In the genomic region with DNA sequence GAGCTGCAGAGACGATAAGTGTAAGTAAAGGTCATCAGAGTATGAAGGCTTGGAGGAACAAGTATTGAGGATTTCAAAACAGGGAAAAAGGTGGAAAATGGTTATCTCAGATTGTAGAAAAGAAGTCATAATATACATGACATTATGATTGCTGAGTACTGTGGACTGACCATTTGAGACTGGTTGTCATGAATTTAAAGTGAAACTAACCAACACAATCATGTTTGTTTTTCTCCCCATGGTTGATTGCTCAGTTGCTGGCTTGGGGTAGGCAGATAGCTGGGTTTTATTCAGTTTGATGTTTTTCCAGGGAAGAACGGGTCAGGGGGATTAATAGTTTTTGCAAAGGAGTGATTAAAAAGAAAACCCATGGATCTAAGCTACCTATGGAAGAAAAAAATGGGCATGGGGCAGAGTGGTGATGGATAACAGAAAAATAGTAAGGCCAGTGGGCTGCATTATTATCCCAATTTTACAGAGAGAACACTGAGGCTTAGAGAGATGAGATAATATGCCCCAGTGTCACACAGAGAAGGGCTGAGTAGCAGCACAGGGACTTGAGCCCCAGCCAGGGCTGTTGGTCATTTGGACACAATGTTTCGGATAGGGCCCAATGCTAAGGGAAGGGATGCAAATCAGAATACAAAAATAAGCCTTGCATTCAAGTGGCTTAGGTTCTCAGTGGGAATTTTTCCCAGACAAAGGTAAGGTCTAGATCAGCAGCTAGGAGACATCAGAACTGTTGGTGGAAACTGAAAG, we compare ENCODE assay signal across 26 cellular contexts.
"Had no signal": no experiment of that assay in that cellular context is flagged by ENCODE, and none has a peak within 500 bp of the region (broad histone marks: within the 10 kb centered on the region; RNA-seq: fewer than 3 reads in every experiment).

No MANE protein-coding gene starts in this region.

- H3K27me3 Mint-ChIP-seq: naive thymus-derived CD8-positive, alpha-beta T cell; natural killer cell treated with Interleukin-12 subunit alpha and Interleukin-12 subunit beta and Interleukin-15 and Interleukin-18, amount 100 ng/mL, for 72 hours; stimulated activated naive B cell treated with anti-CD40 and anti-IgM and Interleukin-4, amounts not matched to agents 10 μg/mL and 1 μg/mL and 100 μg/mL, for 72 hours; stimulated activated naive CD8-positive, alpha-beta T cell treated with anti-CD3 and anti-CD28 coated beads, Interleukin-15, Interleukin-2, amounts not matched to agents 100 ng/mL and 50 ng/mL, for 24 hours; type B pancreatic cell had no signal

- H3K27me3 ChIP-seq: neutrophil, pancreas, right lobe of liver, sigmoid colon, stomach, tibial artery, transverse colon, upper lobe of right lung, uterus had no signal

- H3K36me3 Mint-ChIP-seq: naive thymus-derived CD8-positive, alpha-beta T cell; natural killer cell treated with Interleukin-12 subunit alpha and Interleukin-12 subunit beta and Interleukin-15 and Interleukin-18, amount 100 ng/mL, for 72 hours; stimulated activated effector memory CD8-positive, alpha-beta T cell treated with anti-CD3 and anti-CD28 coated beads, Interleukin-12 subunit alpha, Interleukin-12 subunit beta, amount 100 ng/mL, for 72 hours; stimulated activated naive B cell treated with anti-CD40 and anti-IgM and Interleukin-4, amounts not matched to agents 10 μg/mL and 1 μg/mL and 100 μg/mL, for 72 hours; type B pancreatic cell had no signal

- H3K27ac ChIP-seq: neutrophil, pancreas, psoas muscle, right lobe of liver, sigmoid colon, stomach, tibial artery, transverse colon, upper lobe of right lung, uterus had no signal

- H3K9me3 ChIP-seq: neutrophil, pancreas, psoas muscle, right lobe of liver, sigmoid colon, stomach, tibial artery, transverse colon, upper lobe of right lung, uterus had no signal

- H3K4me1 ChIP-seq: pancreas, psoas muscle, right lobe of liver, sigmoid colon, stomach, tibial artery, transverse colon, upper lobe of right lung, uterus had no signal

- H3K9me3 Mint-ChIP-seq: nephron progenitor cell; neural crest cell; stimulated activated naive B cell treated with anti-CD40 and anti-IgM and Interleukin-4, amounts not matched to agents 10 μg/mL and 1 μg/mL and 100 μg/mL, for 72 hours; stimulated activated naive CD8-positive, alpha-beta T cell treated with anti-CD3 and anti-CD28 coated beads, Interleukin-15, Interleukin-2, amounts not matched to agents 100 ng/mL and 50 ng/mL, for 24 hours; type B pancreatic cell had no signal

- H3K4me1 Mint-ChIP-seq: naive thymus-derived CD8-positive, alpha-beta T cell; nephron progenitor cell; neural crest cell; stimulated activated effector memory CD8-positive, alpha-beta T cell treated with anti-CD3 and anti-CD28 coated beads, Interleukin-12 subunit alpha, Interleukin-12 subunit beta, amount 100 ng/mL, for 72 hours; stimulated activated naive B cell treated with anti-CD40 and anti-IgM and Interleukin-4, amounts not matched to agents 10 μg/mL and 1 μg/mL and 100 μg/mL, for 72 hours had no signal

- H3K27ac Mint-ChIP-seq: naive thymus-derived CD8-positive, alpha-beta T cell; natural killer cell treated with Interleukin-12 subunit alpha and Interleukin-12 subunit beta and Interleukin-15 and Interleukin-18, amount 100 ng/mL, for 72 hours; nephron progenitor cell; stimulated activated effector memory CD8-positive, alpha-beta T cell treated with anti-CD3 and anti-CD28 coated beads, Interleukin-12 subunit alpha, Interleukin-12 subunit beta, amount 100 ng/mL, for 72 hours; stimulated activated naive B cell treated with anti-CD40 and anti-IgM and Interleukin-4, amounts not matched to agents 10 μg/mL and 1 μg/mL and 100 μg/mL, for 72 hours; stimulated activated naive CD8-positive, alpha-beta T cell treated with anti-CD3 and anti-CD28 coated beads, Interleukin-15, Interleukin-2, amounts not matched to agents 100 ng/mL and 50 ng/mL, for 24 hours; type B pancreatic cell had no signal

- H3K4me3 ChIP-seq: pancreas, psoas muscle, right lobe of liver, sigmoid colon, stomach, tibial artery, transverse colon, upper lobe of right lung, uterus had no signal

- H3K36me3 ChIP-seq: neutrophil, pancreas, right lobe of liver, sigmoid colon, stomach, tibial artery, transverse colon, upper lobe of right lung, uterus had no signal

- H3K4me3 Mint-ChIP-seq: naive thymus-derived CD8-positive, alpha-beta T cell; natural killer cell treated with Interleukin-12 subunit alpha and Interleukin-12 subunit beta and Interleukin-15 and Interleukin-18, amount 100 ng/mL, for 72 hours; nephron progenitor cell; neural crest cell; stimulated activated effector memory CD8-positive, alpha-beta T cell treated with anti-CD3 and anti-CD28 coated beads, Interleukin-12 subunit alpha, Interleukin-12 subunit beta, amount 100 ng/mL, for 72 hours; stimulated activated naive B cell treated with anti-CD40 and anti-IgM and Interleukin-4, amounts not matched to agents 10 μg/mL and 1 μg/mL and 100 μg/mL, for 72 hours; stimulated activated naive CD8-positive, alpha-beta T cell treated with anti-CD3 and anti-CD28 coated beads, Interleukin-15, Interleukin-2, amounts not matched to agents 100 ng/mL and 50 ng/mL, for 24 hours; type B pancreatic cell had no signal

- DNase-seq: naive thymus-derived CD8-positive, alpha-beta T cell; nephron progenitor cell; nucleus accumbens; pancreas; psoas muscle; right cardiac atrium; right lobe of liver; sigmoid colon; small intestine; stimulated activated CD4-positive, alpha-beta T cell treated with anti-CD3 and anti-CD28 coated beads, Interleukin-15, amount 100 ng/mL, for 24 hours; stimulated activated CD4-positive, alpha-beta T cell treated with anti-CD3 and anti-CD28 coated beads, Interleukin-2, amount 100 ng/mL, for 24 hours; stimulated activated CD4-positive, alpha-beta T cell treated with anti-CD3 and anti-CD28 coated beads, Interleukin-2, amount 100 ng/mL, for 48 hours; stimulated activated CD4-positive, alpha-beta T cell treated with anti-CD3 and anti-CD28 coated beads, Interleukin-4, amount 100 ng/mL, for 24 hours; stimulated activated naive B cell treated with anti-CD40 and anti-IgM and Interleukin-4, amounts not matched to agents 10 μg/mL and 1 μg/mL and 100 μg/mL, for 72 hours; stimulated activated naive CD4-positive, alpha-beta T cell treated with Interleukin-2 at 50 U/mL for 16 hours; stomach; tibial artery; transverse colon; upper lobe of right lung; uterus had no signal
